Comparison of ENCODE assay signal across 9 cellular contexts in genomic region chr3:107661447-107662108, GRCh38.
DNase-seq lines count a peak whose midpoint lies in the region; ATAC-seq, FAIRE-seq and TF ChIP-seq lines count a peak whose summit lies in the region.
"Had no signal": no experiment of that assay in that cellular context is flagged by ENCODE, and none has a peak within 500 bp of the region (broad histone marks: within the 10 kb centered on the region; RNA-seq: fewer than 3 reads in every experiment).

No MANE protein-coding gene starts in this region.

- POLR2A ChIA-PET in SK-N-SH (lab: Yijun Ruan, JAX) = no interaction called here

- intact Hi-C loops in left ventricle myocardium inferior (cut with micrococcal nuclease) (no loop called here), Right ventricle myocardium superior (cut with DNase I) (no loop called here), right cardiac atrium (cut with DNase I) (loop anchor here in 1 of 4 donors (10.0 kb wide), 1 partner anchor 87 kb away; no protein-coding TSS in a partner anchor)

- H2AFZ ChIP-seq in SK-N-SH (ENCODE audit: low read depth) = peak overlapping the region; percentile 50; the same call in 1 of the 2 replicates

- peaks cover 4% of the 10 kb centered on the region for H3F3A ChIP-seq in SK-N-SH (replicated peaks; ENCODE audit: insufficient read depth)

- no peaks in the 10 kb centered on the region for H3K27me3 ChIP-seq in left ventricle myocardium inferior (ENCODE audit: low read depth)
- H3K27me3 ChIP-seq in SK-N-SH (ENCODE audit: insufficient read depth) = no peaks in the 10 kb centered on the region
- no peaks in the 10 kb centered on the region for H3K27me3 ChIP-seq in right cardiac atrium (ENCODE audit: control insufficient read depth, insufficient read depth)

- peak overlapping the region; percentile 35 for H3K4me3 ChIP-seq in left ventricle myocardium inferior
- peak overlapping the region; percentile 14 to 38; a peak in 2 of 4 replicates for H3K4me3 ChIP-seq in SK-N-SH (ENCODE audit: low read depth in 2 of 2, low read length in 1 of 2)
- H3K4me3 ChIP-seq in right cardiac atrium (ENCODE audit: low read length) = no peak overlapping the region

- DNase-seq in left ventricle myocardium inferior (no peak), Right ventricle myocardium superior (no peak), SK-N-SH (no peak), right cardiac atrium (no peak), D721Med (ENCODE audit: insufficient read length, low spot score) (no peak), GOT3 (lab: John Stamatoyannopoulos, UW) (no peak)
- DNase-seq: NCI-H510A had no signal

- no peak for TF ChIP-seq RAD21 in SK-N-SH (IDR thresholded peaks at IDR 0.05; ENCODE audit: low read length)

- H3K9me2 ChIP-seq in SK-N-SH = no peaks in the 10 kb centered on the region

- TF ChIP-seq CTCF in left ventricle myocardium inferior (IDR thresholded peaks at IDR 0.05; ENCODE audit: borderline replicate concordance) = no peak
- TF ChIP-seq CTCF in SK-N-SH (IDR thresholded peaks at IDR 0.05) = no peak
- no peak for TF ChIP-seq CTCF in D721Med (IDR thresholded peaks at IDR 0.05; ENCODE audit: insufficient read depth, missing control alignments)

- H3K36me3 ChIP-seq in left ventricle myocardium inferior = peaks cover 4% of the 10 kb centered on the region
- peaks cover 0 to 3% of the 10 kb centered on the region in 2 experiments for H3K36me3 ChIP-seq in SK-N-SH (replicated peaks in 1 of 2; ENCODE audit: control insufficient read depth in 1 of 2, insufficient read depth in 2 of 2, low read length in 1 of 2)

- FAIRE-seq in D721Med (lab: Jason Lieb, UNC) = no peak

- peaks cover 34% of the 10 kb centered on the region for H3K4me1 ChIP-seq in left ventricle myocardium inferior
- H3K4me1 ChIP-seq in SK-N-SH (ENCODE audit: control insufficient read depth in 1 of 2, insufficient read depth in 2 of 2, low read depth in 1 of 2, low read length in 1 of 2) = peaks cover 7 to 21% of the 10 kb centered on the region in 2 experiments; a peak in 3 of 4 replicates
- H3K4me1 ChIP-seq in right cardiac atrium (ENCODE audit: control insufficient read depth, insufficient read depth, low read length) = peaks cover 3% of the 10 kb centered on the region

- H4K20me1 ChIP-seq in SK-N-SH (ENCODE audit: insufficient read depth) = no peaks in the 10 kb centered on the region

- TF ChIP-seq EP300 in SK-N-SH (IDR thresholded peaks at IDR 0.05; ENCODE audit: borderline replicate concordance in 1 of 2, low read depth in 1 of 2, low read length in 1 of 2) = no peak

- WGBS in SK-N-SH (ENCODE audit: low lambda C conversion rate) = 75% methylated on average over 3 of the region's 3 CpGs
- 63% methylated on average over 3 of the region's 3 CpGs for WGBS in right cardiac atrium

- H3K9me3 ChIP-seq in left ventricle myocardium inferior (replicated peaks) = no peaks in the 10 kb centered on the region
- H3K9me3 ChIP-seq in SK-N-SH = no peaks in the 10 kb centered on the region
- no peaks in the 10 kb centered on the region for H3K9me3 ChIP-seq in right cardiac atrium (ENCODE audit: control insufficient read depth, low read length)

- H3K4me2 ChIP-seq in SK-N-SH = peak overlapping the region; percentile 61

- H3K27ac ChIP-seq in left ventricle myocardium inferior (replicated peaks) (peak overlapping the region; percentile 45), SK-N-SH (ENCODE audit: low read depth in 2 of 2, low read length in 1 of 2) (peak overlapping the region; percentile 62 to 65), right cardiac atrium (ENCODE audit: low read length) (peak overlapping the region; percentile 59)

- H3K79me2 ChIP-seq in SK-N-SH (ENCODE audit: insufficient read depth) = no peaks in the 10 kb centered on the region

- no peak for ATAC-seq in Right ventricle myocardium superior (ENCODE audit: poor library complexity)
- ATAC-seq in right cardiac atrium = peak in 1 of 2 donors; percentile 36
- ATAC-seq in GM19328 (IDR thresholded peaks at IDR 0.05; ENCODE audit: unreplicated experiment) = no peak
- ATAC-seq in GM18517 (IDR thresholded peaks at IDR 0.05; ENCODE audit: unreplicated experiment) = no peak

- CTCF ChIA-PET in SK-N-SH (lab: Yijun Ruan, JAX) = interaction anchor here (0.6 to 7.6 kb wide), 24 partner anchors 10 to 743 kb away, joined by 3 to 72 read pairs (median 7); no protein-coding TSS in a partner anchor

- H3K9ac ChIP-seq in SK-N-SH = peak overlapping the region; percentile 20; the same call in 1 of the 2 replicates

TF ChIP-seq in SK-N-SH, 30 proteins besides CTCF, POLR2A, EP300 and RAD21:
- no peak for TF ChIP-seq MEF2A (IDR thresholded peaks at IDR 0.05; ENCODE audit: borderline replicate concordance, low read depth)
- TF ChIP-seq CHD2 (IDR thresholded peaks at IDR 0.05; ENCODE audit: low read length, partially characterized antibody) = no peak
